Comparison of ENCODE assay signal across 10 cellular contexts in genomic region chr11:61480936-61481335, GRCh38. TPM values are rescaled to one million over a fixed set of nuclear protein-coding genes. Genes with fewer than 3 reads are reported as not detected.
DNase-seq lines count a peak whose midpoint lies in the region; ATAC-seq, FAIRE-seq and TF ChIP-seq lines count a peak whose summit lies in the region.
"Had no signal": no experiment of that assay in that cellular context is flagged by ENCODE, and none has a peak within 500 bp of the region (broad histone marks: within the 10 kb centered on the region; RNA-seq: fewer than 3 reads in every experiment).

No MANE protein-coding gene starts in this region.

- H3K27ac ChIP-seq in GM23338 (ENCODE audit: low read depth) (no peak overlapping the region), small intestine (ENCODE audit: low read depth in 1 of 2, low read length in 1 of 2) (no peak overlapping the region)

- WGBS in small intestine, 3 donors = 41 to 46% (median 46%) methylated on average over 9 of the region's 9 CpGs

- H4K20me1 ChIP-seq in GM23338 (replicated peaks; ENCODE audit: insufficient read depth) = 0 out of 2 replicates have a peak, but pooled peaks cover 2% of the 10 kb centered on the region

- TF ChIP-seq CTCF in GM23338 (conservative IDR thresholded peaks at IDR 0.05; ENCODE audit: low read depth in 2 of 2) (no peak), nephron progenitor cell (IDR thresholded peaks at IDR 0.05) (no peak)

- H3K4me3 ChIP-seq in GM23338 (no peak overlapping the region), small intestine (ENCODE audit: low read depth in 1 of 2, low read length in 2 of 2) (no peak overlapping the region)

- H3K9me2 ChIP-seq in GM23338 (ENCODE audit: insufficient read depth) = no peaks in the 10 kb centered on the region

- ATAC-seq in GM23338 (peak; percentile 67), HG02798 (IDR thresholded peaks at IDR 0.05; ENCODE audit: poor library complexity, unreplicated experiment) (no peak), GM19328 (IDR thresholded peaks at IDR 0.05; ENCODE audit: unreplicated experiment) (no peak)

- no peaks in the 10 kb centered on the region for H3K79me2 ChIP-seq in GM23338 (replicated peaks; ENCODE audit: insufficient read depth)

- H3K36me3 Mint-ChIP-seq in GM23338 (ENCODE audit: low read depth) (no peaks in the 10 kb centered on the region), nephron progenitor cell (ENCODE audit: low read depth) (no peaks in the 10 kb centered on the region)
- H3K36me3 Mint-ChIP-seq: activated naive CD8-positive, alpha-beta T cell had no signal

- no peak for FAIRE-seq in small intestine (lab: Jason Lieb, UNC)

- H3K27me3 ChIP-seq in GM23338 (ENCODE audit: insufficient read depth) (no peaks in the 10 kb centered on the region), small intestine (ENCODE audit: control insufficient read depth in 2 of 2, insufficient read depth in 2 of 2, low read length in 2 of 2) (no peaks in the 10 kb centered on the region)

- peak overlapping the region; percentile 32; the same call in 1 of the 2 replicates for H3K4me2 ChIP-seq in GM23338

- H3K4me1 ChIP-seq in GM23338 (ENCODE audit: insufficient read depth) = peaks cover 14% of the 10 kb centered on the region
- H3K4me1 ChIP-seq in small intestine (ENCODE audit: control insufficient read depth in 2 of 2, insufficient read depth in 1 of 2, low read depth in 1 of 2, low read length in 1 of 2) = no peaks in the 10 kb centered on the region

- H3K4me1 Mint-ChIP-seq in GM23338 = peaks cover 31% of the 10 kb centered on the region
- peaks cover 61% of the 10 kb centered on the region for H3K4me1 Mint-ChIP-seq in nephron progenitor cell

- no peaks in the 10 kb centered on the region for H3K9me3 ChIP-seq in small intestine (ENCODE audit: control insufficient read depth, low read depth)

- no peak overlapping the region for H3K27ac Mint-ChIP-seq in GM23338
- peak overlapping the region; percentile 96 for H3K27ac Mint-ChIP-seq in nephron progenitor cell
- H3K27ac Mint-ChIP-seq: activated naive CD8-positive, alpha-beta T cell had no signal

- H3K4me3 Mint-ChIP-seq in GM23338 = no peak overlapping the region; the same call in 2 of the 3 replicates
- peak overlapping the region; percentile 43 for H3K4me3 Mint-ChIP-seq in nephron progenitor cell
- H3K4me3 Mint-ChIP-seq: activated naive CD8-positive, alpha-beta T cell had no signal

- DNase-seq in GM23338 (ENCODE audit: low spot score) (peak; percentile 91), NCI-H187 (lab: John Stamatoyannopoulos, UW) (peak; percentile 56 to 70), amniotic epithelial cell (ENCODE audit: low read depth) (peak; percentile 31), nephron progenitor cell (peak; percentile 89), small intestine (no peak), HUDEP-2 (lab: John Stamatoyannopoulos, UW; ENCODE audit: unreplicated experiment in 76 of 76) (no peak)

- 0 out of 2 replicates have a peak, but pooled peaks cover 3% of the 10 kb centered on the region for H3F3A ChIP-seq in GM23338 (replicated peaks; ENCODE audit: low read depth)

- H3K36me3 ChIP-seq in GM23338 (ENCODE audit: insufficient read depth) (no peaks in the 10 kb centered on the region), small intestine (ENCODE audit: control insufficient read depth in 2 of 2, insufficient read depth in 2 of 2, low read length in 2 of 2) (no peaks in the 10 kb centered on the region)

- H3K9me3 Mint-ChIP-seq in GM23338 (no peaks in the 10 kb centered on the region; the same call in 2 of the 3 replicates), nephron progenitor cell (no peaks in the 10 kb centered on the region)

- H3K27me3 Mint-ChIP-seq in GM23338 (ENCODE audit: insufficient read depth, low read depth, poor library complexity) (peaks cover 10% of the 10 kb centered on the region), nephron progenitor cell (ENCODE audit: low read depth, poor library complexity) (peaks cover 7% of the 10 kb centered on the region)

- H2AFZ ChIP-seq in GM23338 = no peak overlapping the region

TF ChIP-seq in GM23338, 12 proteins besides CTCF, POLR2A, EP300 and RAD21 (continues in another document):
- TF ChIP-seq EZH2 (IDR thresholded peaks at IDR 0.05; ENCODE audit: low read depth, unreplicated experiment) (no peak), REST (IDR thresholded peaks at IDR 0.05; ENCODE audit: unreplicated experiment) (no peak), NANOG (IDR thresholded peaks at IDR 0.05; ENCODE audit: borderline replicate concordance) (no peak), STAT1 (IDR thresholded peaks at IDR 0.05; ENCODE audit: unreplicated experiment) (no peak), ETS1 (IDR thresholded peaks at IDR 0.05) (no peak), EZH2phosphoT487 (IDR thresholded peaks at IDR 0.05; ENCODE audit: unreplicated experiment) (no peak), ZNF114 (CRISPR knock-in tag; IDR thresholded peaks at IDR 0.05) (no peak)

RNA-seq across cellular contexts. Expression of gene LRRC10B, which starts 27.6 kb away (rescaled TPM):
- 0.08 and 1.6 TPM in 2 replicates for total RNA-seq in GM23338 (2014; rRNA removed; shearing (Covaris generic))
- 0.35 and 0.47 TPM in 2 replicates for polyA plus RNA-seq in GM23338 (2016; fragmentation: Nextera tagmentation; extraction: Ambion mirVana)
- polyA plus RNA-seq in small intestine = 1 to 10 TPM in 1 of 3 donors, under 1 TPM in 1, not detected in 1; 0.22 to 2.6 TPM
- polyA plus RNA-seq: fibroblast of lung had no signal

RNA-seq across cellular contexts. Expression of gene SDHAF2, which starts 51.0 kb away (rescaled TPM):
- total RNA-seq in GM23338 (2014; rRNA removed; shearing (Covaris generic)) = 37.6 and 57.0 TPM in 2 replicates
- polyA plus RNA-seq in GM23338 (2016; fragmentation: Nextera tagmentation; extraction: Ambion mirVana) (53.8 and 55.0 TPM in 2 replicates), small intestine (10 to 100 TPM; 43.9 to 63.0 (median 59.5) TPM)

RNA-seq across cellular contexts. Expression of gene CPSF7, which starts 51.2 kb away (rescaled TPM):
- total RNA-seq in GM23338 (2014; rRNA removed; shearing (Covaris generic)) = 60.6 and 72.0 TPM in 2 replicates
- 27.4 and 30.6 TPM in 2 replicates for polyA plus RNA-seq in GM23338 (2016; fragmentation: Nextera tagmentation; extraction: Ambion mirVana)
- 10 to 100 TPM; 30.3 to 56.4 (median 39.1) TPM for polyA plus RNA-seq in small intestine

Comparison
In these comparisons a context has a peak if more than half of its experiments do, and no peak if none do; other contexts are left out.
1. DNase-seq: peak in GM23338 (single experiment), NCI-H187 (2 of 2), amniotic epithelial cell (single experiment) and nephron progenitor cell (single experiment); none in small intestine (single experiment) and HUDEP-2 (0 of 76).